ENCODE assay signal across 11 cellular contexts in genomic region chr2:218745559-218746469, GRCh38. TPM values are rescaled to one million over a fixed set of nuclear protein-coding genes. Genes with fewer than 3 reads are reported as not detected.
A peak's percentile ranks its signal among the peaks of the same experiment; 100 is the strongest.
DNase-seq lines count a peak whose midpoint lies in the region; ATAC-seq, FAIRE-seq and TF ChIP-seq lines count a peak whose summit lies in the region.
"Had no signal": no experiment of that assay in that cellular context is flagged by ENCODE, and none has a peak within 500 bp of the region (broad histone marks: within the 10 kb centered on the region; RNA-seq: fewer than 3 reads in every experiment).

No MANE protein-coding gene starts in this region.

- no peak overlapping the region for H3K4me3 Mint-ChIP-seq in T-cell

- DNase-seq in EH (ENCODE audit: low read depth) (peak; percentile 28), amniotic epithelial cell (ENCODE audit: low read depth) (peak; percentile 70), frontal cortex (ENCODE audit: low spot score in 2 of 2) (peak; percentile 63 to 72), pancreas (peak in 4 of 6 donors; percentile 42 to 62 (median 52)), NCI-H187 (lab: John Stamatoyannopoulos, UW) (no peak), T-cell (no peak)
- DNase-seq: mesenchymal stem cell, NCI-H446 had no signal

- 73% methylated on average over 10 of the region's 10 CpGs for WGBS in pancreas, 2 donors

- FAIRE-seq in frontal cortex (lab: Jason Lieb, UNC) (peak; percentile 83), pancreas (lab: Jason Lieb, UNC) (no peak)
- FAIRE-seq: colon had no signal

- peaks cover 0 to 36% (median 14%) of the 10 kb centered on the region in 3 donors for H3K36me3 ChIP-seq in pancreas

- peak overlapping the region in 3 of 4 donors; percentile 49 to 75 (median 74) for H3K27ac ChIP-seq in pancreas

- intact Hi-C loops in pancreas (cut with DNase I) = no loop called here

- H3K9me3 ChIP-seq in pancreas = no peaks in the 10 kb centered on the region

- POLR2A ChIA-PET in T-cell (lab: Charles Lee) = no interaction called here

- no peaks in the 10 kb centered on the region for H3K9me3 Mint-ChIP-seq in T-cell

- no peaks in the 10 kb centered on the region for H3K27me3 ChIP-seq in pancreas

- peaks cover 70% of the 10 kb centered on the region for H3K36me3 Mint-ChIP-seq in T-cell

- no peaks in the 10 kb centered on the region for H3K4me1 ChIP-seq in pancreas

- H3K27me3 Mint-ChIP-seq in T-cell = no peaks in the 10 kb centered on the region

- no peak overlapping the region for H3K4me3 ChIP-seq in pancreas

- no peaks in the 10 kb centered on the region for H3K4me1 Mint-ChIP-seq in T-cell

- ATAC-seq in pancreas = peak; percentile 73 to 96 (median 84)
- no peak for ATAC-seq in GM18868 (IDR thresholded peaks at IDR 0.05; ENCODE audit: unreplicated experiment)
- ATAC-seq in SK-N-SH treated with all-trans-retinoic acid at 6 μM for 48 hours = no peak
- ATAC-seq in T-cell (replicated peaks in 1 of 4) = no peak

- no peak overlapping the region for H3K27ac Mint-ChIP-seq in T-cell

- TF ChIP-seq CTCF in pancreas (IDR thresholded peaks at IDR 0.05) = no peak

- CTCF ChIA-PET in T-cell (lab: Charles Lee) = interaction anchor here in 1 of 2 donors (0.6 kb wide), 1 partner anchor 152 kb away, joined by 5 read pairs; no protein-coding TSS in a partner anchor

TF ChIP-seq in SK-N-SH treated with all-trans-retinoic acid at 6 μM for 48 hours, 23 proteins besides CTCF, POLR2A, EP300 and RAD21:
- no peak for TF ChIP-seq TSHZ2 (CRISPR knock-in tag; IDR thresholded peaks at IDR 0.05)
- no peak for TF ChIP-seq CSRNP3 (CRISPR knock-in tag; IDR thresholded peaks at IDR 0.05)

RNA-seq across cellular contexts. Expression of gene TTLL4, which starts 35.2 kb away (rescaled TPM):
- total RNA-seq in frontal cortex (9.8 TPM), pancreas (10 to 100 TPM; 12.0 to 25.3 (median 13.6) TPM), T-cell (10 to 100 TPM; 16.9 to 29.6 (median 24.4) TPM)
- polyA plus RNA-seq in pancreas = 10 to 100 TPM; 23.7 to 23.9 TPM

RNA-seq across cellular contexts. Expression of gene CYP27A1, which starts 36.1 kb away (rescaled TPM):
- 2.9 TPM for total RNA-seq in frontal cortex
- 10 to 100 TPM in 1 of 6 donors, 1 to 10 TPM in 5; 3.1 to 21.6 (median 4.0) TPM for total RNA-seq in pancreas
- 1 to 10 TPM; 6.1 to 9.9 TPM for polyA plus RNA-seq in pancreas
- under 1 TPM in 4 of 5 donors, not detected in 1; 0.50 to 0.89 (median 0.58) TPM for total RNA-seq in T-cell

Comparison
In these comparisons a context has a peak if more than half of its experiments do, and no peak if none do; other contexts are left out.
1. DNase-seq: peak in EH (single experiment), amniotic epithelial cell (single experiment), frontal cortex (2 of 2) and pancreas (4 of 6); none in NCI-H187 (0 of 2) and T-cell (0 of 34).
2. ATAC-seq: peak in pancreas (4 of 4); none in GM18868 (single experiment), SK-N-SH treated with all-trans-retinoic acid at 6 μM for 48 hours (single experiment) and T-cell (0 of 4).